In genomic region chr9:97895695-97896332, GRCh38 we compare ENCODE assay signal across 8 cellular contexts. TPM values are rescaled to one million over a fixed set of nuclear protein-coding genes. Genes with fewer than 3 reads are reported as not detected.
DNase-seq lines count a peak whose midpoint lies in the region; ATAC-seq and TF ChIP-seq lines count a peak whose summit lies in the region.

No MANE protein-coding gene starts in this region.

- H3K4me2 ChIP-seq in OCI-LY1 (ENCODE audit: low read length) = no peak overlapping the region

- no peak overlapping the region for H3K4me3 Mint-ChIP-seq in activated T-helper 17 cell treated with anti-CD3 and anti-CD28 coated beads, Interleukin-2, amount 50 U/mL, for 72 hours
- H3K4me3 Mint-ChIP-seq in stimulated activated naive B cell treated with anti-CD40 and anti-IgM and Interleukin-4, amounts not matched to agents 10 μg/mL and 1 μg/mL and 100 μg/mL, for 72 hours = no peak overlapping the region

- no peak overlapping the region for H3K27ac ChIP-seq in OCI-LY1 (ENCODE audit: low read depth, low read length, poor library complexity, severe bottlenecking)

- H3K36me3 ChIP-seq in OCI-LY1 (ENCODE audit: insufficient read depth, low read length) = no peaks in the 10 kb centered on the region

- H3K9me3 Mint-ChIP-seq in activated T-helper 17 cell treated with anti-CD3 and anti-CD28 coated beads, Interleukin-2, amount 50 U/mL, for 72 hours = peaks cover 7% of the 10 kb centered on the region
- H3K9me3 Mint-ChIP-seq in stimulated activated naive B cell treated with anti-CD40 and anti-IgM and Interleukin-4, amounts not matched to agents 10 μg/mL and 1 μg/mL and 100 μg/mL, for 72 hours = peaks cover 8 to 10% of the 10 kb centered on the region in 2 donors

- no peaks in the 10 kb centered on the region for H4K20me1 ChIP-seq in OCI-LY1 (ENCODE audit: insufficient read depth, low read length)

- no peak overlapping the region for H3K27ac Mint-ChIP-seq in activated T-helper 17 cell treated with anti-CD3 and anti-CD28 coated beads, Interleukin-2, amount 50 U/mL, for 72 hours
- no peak overlapping the region for H3K27ac Mint-ChIP-seq in stimulated activated naive B cell treated with anti-CD40 and anti-IgM and Interleukin-4, amounts not matched to agents 10 μg/mL and 1 μg/mL and 100 μg/mL, for 72 hours

- H3K79me2 ChIP-seq in OCI-LY1 (ENCODE audit: insufficient read depth, low read length) = no peaks in the 10 kb centered on the region

- H3K36me3 Mint-ChIP-seq in activated T-helper 17 cell treated with anti-CD3 and anti-CD28 coated beads, Interleukin-2, amount 50 U/mL, for 72 hours (ENCODE audit: low read depth) = peaks cover 29% of the 10 kb centered on the region
- peaks cover 24 to 44% of the 10 kb centered on the region in 2 donors for H3K36me3 Mint-ChIP-seq in stimulated activated naive B cell treated with anti-CD40 and anti-IgM and Interleukin-4, amounts not matched to agents 10 μg/mL and 1 μg/mL and 100 μg/mL, for 72 hours

- peak; percentile 22 for TF ChIP-seq CTCF in GM12865 (IDR thresholded peaks at IDR 0.05; ENCODE audit: insufficient read depth, low read depth, low read length, missing control alignments)
- TF ChIP-seq CTCF in OCI-LY1 (IDR thresholded peaks at IDR 0.05; ENCODE audit: low read length) = peak; percentile 47; the same call in 1 of the 2 replicates
- TF ChIP-seq CTCF in fibroblast of villous mesenchyme (IDR thresholded peaks at IDR 0.05; ENCODE audit: insufficient read depth, low read depth, low read length) = peak; percentile 30

- H3K9me2 ChIP-seq in OCI-LY1 (ENCODE audit: low read depth, low read length) = no peaks in the 10 kb centered on the region

- DNase-seq in AML-193 (lab: John Stamatoyannopoulos, UW) (peak; percentile 40 to 64), GM12865 (ENCODE audit: low read depth) (peak; percentile 20), fibroblast of villous mesenchyme (ENCODE audit: low read depth) (no peak)
- DNase-seq in effector CD8-positive, alpha-beta T cell (lab: John Stamatoyannopoulos, UW) = no peak
- no peak for DNase-seq in stimulated activated naive B cell treated with anti-CD40 and anti-IgM and Interleukin-4, amounts not matched to agents 10 μg/mL and 1 μg/mL and 100 μg/mL, for 72 hours

- no peaks in the 10 kb centered on the region for H3K27me3 Mint-ChIP-seq in activated T-helper 17 cell treated with anti-CD3 and anti-CD28 coated beads, Interleukin-2, amount 50 U/mL, for 72 hours
- H3K27me3 Mint-ChIP-seq in stimulated activated naive B cell treated with anti-CD40 and anti-IgM and Interleukin-4, amounts not matched to agents 10 μg/mL and 1 μg/mL and 100 μg/mL, for 72 hours = no peaks in the 10 kb centered on the region

- no peak overlapping the region for H3K4me3 ChIP-seq in GM12865 (ENCODE audit: low read depth, low read length)
- H3K4me3 ChIP-seq in OCI-LY1 (ENCODE audit: low read depth, low read length, poor library complexity, severe bottlenecking) = no peak overlapping the region
- no peak overlapping the region for H3K4me3 ChIP-seq in fibroblast of villous mesenchyme (ENCODE audit: low read depth, low read length)

- no peaks in the 10 kb centered on the region for H3K4me1 ChIP-seq in OCI-LY1 (ENCODE audit: insufficient read depth, low read length, severe bottlenecking)

- no peaks in the 10 kb centered on the region for H3K9me3 ChIP-seq in OCI-LY1 (ENCODE audit: low read length)

- peaks cover 6% of the 10 kb centered on the region for H3K4me1 Mint-ChIP-seq in activated T-helper 17 cell treated with anti-CD3 and anti-CD28 coated beads, Interleukin-2, amount 50 U/mL, for 72 hours
- H3K4me1 Mint-ChIP-seq in stimulated activated naive B cell treated with anti-CD40 and anti-IgM and Interleukin-4, amounts not matched to agents 10 μg/mL and 1 μg/mL and 100 μg/mL, for 72 hours = no peaks in the 10 kb centered on the region

- H3F3A ChIP-seq in OCI-LY1 (ENCODE audit: insufficient read depth, low read length) = no peaks in the 10 kb centered on the region

- H3K27me3 ChIP-seq in OCI-LY1 (ENCODE audit: insufficient read depth, low read length) = no peaks in the 10 kb centered on the region

- ATAC-seq in activated T-helper 17 cell treated with anti-CD3 and anti-CD28 coated beads, Interleukin-2, amount 50 U/mL, for 72 hours (replicated peaks) = no peak
- no peak for ATAC-seq in stimulated activated naive B cell treated with anti-CD40 and anti-IgM and Interleukin-4, amounts not matched to agents 10 μg/mL and 1 μg/mL and 100 μg/mL, for 72 hours (replicated peaks)
- no peak for ATAC-seq in HG02588 (IDR thresholded peaks at IDR 0.05; ENCODE audit: unreplicated experiment)

- H3K9ac ChIP-seq in OCI-LY1 (ENCODE audit: low read length) = no peak overlapping the region

- H2AFZ ChIP-seq in OCI-LY1 (ENCODE audit: low read length) = no peak overlapping the region

RNA-seq across cellular contexts. Expression of gene TRMO, which starts 26.5 kb away (rescaled TPM):
- 14.5 and 15.5 TPM in 2 replicates for total RNA-seq in fibroblast of villous mesenchyme
- 10 to 100 TPM; 21.3 to 23.6 TPM for total RNA-seq in activated T-helper 17 cell treated with anti-CD3 and anti-CD28 coated beads, Interleukin-2, amount 50 U/mL, for 72 hours

RNA-seq across cellular contexts. Expression of gene HEMGN, which starts 42.2 kb away (rescaled TPM):
- not detected in 2 replicates for total RNA-seq in fibroblast of villous mesenchyme
- total RNA-seq in activated T-helper 17 cell treated with anti-CD3 and anti-CD28 coated beads, Interleukin-2, amount 50 U/mL, for 72 hours = 1 to 10 TPM in 1 of 2 donors, under 1 TPM in 1; 0.95 to 1.2 TPM

RNA-seq across cellular contexts. Expression of gene FOXE1, which starts 42.8 kb away (rescaled TPM):
- under 0.01 and 0.64 TPM in 2 replicates for total RNA-seq in fibroblast of villous mesenchyme
- total RNA-seq in activated T-helper 17 cell treated with anti-CD3 and anti-CD28 coated beads, Interleukin-2, amount 50 U/mL, for 72 hours = not detected

Comparison
In these comparisons a context has a peak if more than half of its experiments do, and no peak if none do; other contexts are left out.
1. DNase-seq: peak in AML-193 (2 of 2) and GM12865 (single experiment); none in fibroblast of villous mesenchyme (single experiment), effector CD8-positive, alpha-beta T cell (single experiment) and stimulated activated naive B cell treated with anti-CD40 and anti-IgM and Interleukin-4, amounts not matched to agents 10 μg/mL and 1 μg/mL and 100 μg/mL, for 72 hours (single experiment).
2. Peak in every context shown above with its lines, with median percentiles within 50 percentile points of each other: CTCF ChIP-seq.